Comparison of ENCODE assay signal across 14 cellular contexts in the genomic region with DNA sequence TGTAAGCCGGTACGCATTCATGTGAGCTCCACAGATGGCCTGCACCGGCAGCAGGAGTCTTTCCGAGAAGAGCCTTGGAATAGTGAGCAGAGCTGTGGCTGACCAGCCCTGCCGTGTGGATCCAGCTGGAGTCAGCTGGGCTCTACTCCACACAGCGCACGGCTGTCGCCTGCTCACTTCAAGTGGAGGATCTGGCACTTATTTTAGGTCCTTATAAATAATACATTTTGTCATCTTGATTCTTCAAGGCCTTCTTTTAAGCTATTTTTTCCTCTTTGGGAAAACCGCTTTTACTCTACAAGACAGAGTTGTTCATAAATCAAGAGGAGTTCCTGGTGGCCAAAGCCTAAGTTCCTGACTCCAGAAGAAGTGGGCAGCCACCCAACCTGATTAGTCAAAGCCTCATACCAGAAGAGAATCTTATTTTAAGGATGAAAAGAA.
DNase-seq lines count a peak whose midpoint lies in the region; ATAC-seq and TF ChIP-seq lines count a peak whose summit lies in the region.
"Had no signal": no experiment of that assay in that cellular context is flagged by ENCODE, and none has a peak within 500 bp of the region (broad histone marks: within the 10 kb centered on the region; RNA-seq: fewer than 3 reads in every experiment).

No MANE protein-coding gene starts in this region.

- H3K4me1 ChIP-seq in psoas muscle: peaks cover 18% of the 10 kb centered on the region
- H3K4me1 ChIP-seq: breast epithelium had no signal

- intact Hi-C loops in left cardiac atrium (cut with DNase I): no loop called here
- intact Hi-C loops in psoas muscle (cut with DNase I): loop anchor here in 1 of 2 donors (5.0 kb wide), 1 partner anchor 96 kb away; a partner anchor contains a TSS

- H3K27ac ChIP-seq in psoas muscle: peak overlapping the region; percentile 38
- H3K27ac ChIP-seq: breast epithelium had no signal

- H3K9me3 ChIP-seq in psoas muscle: no peaks in the 10 kb centered on the region
- H3K9me3 ChIP-seq: breast epithelium had no signal

- ATAC-seq in left cardiac atrium (peak; percentile 63 to 95), psoas muscle (peak; percentile 54 to 78 (median 74)), GM18868 (IDR thresholded peaks at IDR 0.05; ENCODE audit: unreplicated experiment) (no peak)
- ATAC-seq: activated T-helper 17 cell treated with anti-CD3 and anti-CD28 coated beads, Interleukin-2, amount 50 U/mL, for 72 hours; stimulated activated memory B cell treated with anti-CD40 and anti-IgM and Interleukin-4, amounts not matched to agents 10 μg/mL and 1 μg/mL and 100 μg/mL, for 72 hours had no signal

- 23 to 39% (median 30%) methylated on average over 9 of the region's 9 CpGs for WGBS in psoas muscle, 3 donors

- no peaks in the 10 kb centered on the region for H3K36me3 ChIP-seq in psoas muscle (ENCODE audit: insufficient read depth in 1 of 2, low read depth in 1 of 2)
- H3K36me3 ChIP-seq: breast epithelium had no signal

- TF ChIP-seq CTCF in AG10803 (conservative IDR thresholded peaks at IDR 0.05; ENCODE audit: low read length) (no peak), psoas muscle (IDR thresholded peaks at IDR 0.05) (no peak)

- H3K4me3 ChIP-seq in AG10803 (ENCODE audit: low read length): no peak overlapping the region
- H3K4me3 ChIP-seq in psoas muscle: no peak overlapping the region
- H3K4me3 ChIP-seq: breast epithelium had no signal

- peak; percentile 85 for DNase-seq in AG10803 (ENCODE audit: low read depth)
- peak in 33 of 58 donors; percentile 5 to 79 (median 41) for DNase-seq in anterior cingulate cortex (lab: John Stamatoyannopoulos, UW)
- peak; percentile 54 for DNase-seq in left cardiac atrium
- DNase-seq in psoas muscle: peak in 1 of 2 donors; percentile 42
- no peak for DNase-seq in DMS 273 treated with DMSO at 0.1 percent for 48 hours (lab: John Stamatoyannopoulos, UW)
- DNase-seq in DMS53 treated with DMSO at 0.1 percent for 48 hours (lab: John Stamatoyannopoulos, UW; ENCODE audit: unreplicated experiment): no peak
- DNase-seq in COLO829 (ENCODE audit: low spot score): no peak
- DNase-seq: Calu3, NCI-H345, retina had no signal

- H3K27me3 ChIP-seq in psoas muscle (ENCODE audit: insufficient read depth in 3 of 3, low read length in 2 of 3): no peaks in the 10 kb centered on the region
- H3K27me3 ChIP-seq: breast epithelium had no signal

Comparison
In these comparisons a context has a peak if more than half of its experiments do, and no peak if none do; other contexts are left out.
1. DNase-seq: peak in AG10803 (single experiment), anterior cingulate cortex (33 of 58) and left cardiac atrium (single experiment); none in DMS 273 treated with DMSO at 0.1 percent for 48 hours (single experiment), DMS53 treated with DMSO at 0.1 percent for 48 hours (single experiment) and COLO829 (single experiment).